Comparison of ENCODE assay signal across 11 cellular contexts in genomic region chr6:65984089-65984488, GRCh38.
"Had no signal": no experiment of that assay in that cellular context is flagged by ENCODE, and none has a peak within 500 bp of the region (broad histone marks: within the 10 kb centered on the region; RNA-seq: fewer than 3 reads in every experiment).

No MANE protein-coding gene starts in this region.

- ATAC-seq: GM23338, HCT116 had no signal

- H3K4me1 ChIP-seq: HAP-1 had no signal

- DNase-seq: GM23248, GOT3, H7, H9, HCEC 1CT, HFFc6 had no signal

- H3K4me3 ChIP-seq: GM23248, GM23338, HAP-1 had no signal

- H3K36me3 ChIP-seq: HAP-1 had no signal

- FAIRE-seq: H1, H54 had no signal

- H3K4me2 ChIP-seq: GM23338 had no signal

- H3K27ac ChIP-seq: GM23248 had no signal

- H3K9me3 ChIP-seq: HAP-1 had no signal
